8 cellular contexts compared by ENCODE assay signal in genomic region chr20:40968816-40969562, GRCh38.
DNase-seq lines count a peak whose midpoint lies in the region; ATAC-seq lines count a peak whose summit lies in the region.
"Not testable (repeated sequence)": the region's sequence is repeated elsewhere in the genome, so short reads cannot be mapped to it uniquely, and the experiment has no call there.

No MANE protein-coding gene starts in this region.

- peak overlapping the region; percentile 70 for H3K4me3 ChIP-seq in ACC112 (ENCODE audit: low read depth, low read length)

- DNase-seq in NCI-H526 (lab: John Stamatoyannopoulos, UW) (peak; percentile 23 to 81), cerebellar cortex (ENCODE audit: low spot score) (peak; percentile 72), kidney glomerular epithelial cell (lab: John Stamatoyannopoulos, UW) (peak; percentile 71)
- peak; percentile 92 for DNase-seq in activated CD4-positive, alpha-beta T cell treated with anti-CD3 and anti-CD28 coated beads for 48 hours
- DNase-seq in stimulated activated CD4-positive, alpha-beta T cell treated with anti-CD3 and anti-CD28 coated beads, Interleukin-12 subunit alpha, Interleukin-12 subunit beta, amount 100 ng/mL, for 48 hours (ENCODE audit: low read depth in 2 of 3, low spot score in 1 of 3), result peak; percentile 71 to 93 (median 81)

- not testable (repeated sequence) for H3K4me1 ChIP-seq in ACC112 (ENCODE audit: control insufficient read depth, insufficient read depth, low read length, unreplicated experiment)

- not testable (repeated sequence) for H3K27me3 ChIP-seq in ACC112 (ENCODE audit: insufficient read depth, low read length)

- H3K27ac ChIP-seq in ACC112 (ENCODE audit: low read depth, low read length), result not testable (repeated sequence)

- peak; percentile 78 for ATAC-seq in GM18867 (IDR thresholded peaks at IDR 0.05; ENCODE audit: unreplicated experiment)
- peak; percentile 77 for ATAC-seq in HG03442 (IDR thresholded peaks at IDR 0.05; ENCODE audit: unreplicated experiment)

- H3K36me3 ChIP-seq in ACC112 (ENCODE audit: insufficient read depth, low read length), result not testable (repeated sequence)

- peak overlapping the region; percentile 94 for H2AFZ ChIP-seq in ACC112 (ENCODE audit: low read length, unreplicated experiment)

- not testable (repeated sequence) for H3K79me2 ChIP-seq in ACC112 (ENCODE audit: control insufficient read depth, insufficient read depth, low read length, unreplicated experiment)
